18 cellular contexts compared by ENCODE assay signal in genomic region chr13:90416938-90417337, GRCh38.
A peak's percentile ranks its signal among the peaks of the same experiment; 100 is the strongest.
DNase-seq lines count a peak whose midpoint lies in the region; ATAC-seq and TF ChIP-seq lines count a peak whose summit lies in the region.
"Had no signal": no experiment of that assay in that cellular context is flagged by ENCODE, and none has a peak within 500 bp of the region (broad histone marks: within the 10 kb centered on the region; RNA-seq: fewer than 3 reads in every experiment).

No MANE protein-coding gene starts in this region.

- no peak overlapping the region for H2BK12ac ChIP-seq in trophoblast cell (ENCODE audit: low read length)

- H3K9me3 ChIP-seq in mammary epithelial cell (replicated peaks; ENCODE audit: insufficient read depth, low read length) (no peaks in the 10 kb centered on the region), trophoblast cell (ENCODE audit: insufficient read depth, low read depth, low read length) (no peaks in the 10 kb centered on the region), HAP-1 (no peaks in the 10 kb centered on the region), body of pancreas (no peaks in the 10 kb centered on the region)
- H3K9me3 ChIP-seq: BE2C, MG63 had no signal

- H3K79me2 ChIP-seq in mammary epithelial cell (ENCODE audit: insufficient read depth, low read length): no peaks in the 10 kb centered on the region
- no peaks in the 10 kb centered on the region for H3K79me2 ChIP-seq in trophoblast cell (ENCODE audit: control insufficient read depth, insufficient read depth, low read length, poor library complexity)

- no peak overlapping the region for H3K4me3 ChIP-seq in mammary epithelial cell (replicated peaks in 1 of 3; ENCODE audit: insufficient read depth in 1 of 3, low read depth in 2 of 3, low read length in 3 of 3)
- H3K4me3 ChIP-seq in trophoblast cell (ENCODE audit: low read depth, low read length): no peak overlapping the region
- H3K4me3 ChIP-seq in HAP-1: no peak overlapping the region
- H3K4me3 ChIP-seq in body of pancreas: no peak overlapping the region
- H3K4me3 ChIP-seq: MG63 had no signal

- H3K27ac ChIP-seq in mammary epithelial cell (ENCODE audit: insufficient read depth, low read depth, low read length) (no peak overlapping the region), trophoblast cell (ENCODE audit: low read depth, low read length) (peak overlapping the region; percentile 67), body of pancreas (no peak overlapping the region)

- H3K14ac ChIP-seq in trophoblast cell (ENCODE audit: low read length): no peak overlapping the region

- H2BK120ac ChIP-seq in trophoblast cell (ENCODE audit: insufficient read depth, low read length, poor library complexity): no peak overlapping the region

- H4K91ac ChIP-seq in trophoblast cell (ENCODE audit: low read depth, low read length): no peak overlapping the region

- no peaks in the 10 kb centered on the region for H3K27me3 ChIP-seq in mammary epithelial cell (ENCODE audit: insufficient read depth, low read length)
- no peaks in the 10 kb centered on the region for H3K27me3 ChIP-seq in trophoblast cell (ENCODE audit: insufficient read depth, low read length)
- no peaks in the 10 kb centered on the region for H3K27me3 ChIP-seq in HAP-1 (ENCODE audit: low read depth)
- no peaks in the 10 kb centered on the region for H3K27me3 ChIP-seq in body of pancreas
- H3K27me3 ChIP-seq: BE2C, MG63 had no signal

- no peak overlapping the region for H4K12ac ChIP-seq in trophoblast cell (ENCODE audit: low read depth, low read length)

- dilution Hi-C loops in mammary epithelial cell (cut with HindIII; ENCODE audit: low sequenced_read_pairs): no loop called here

- no peak overlapping the region for H2AFZ ChIP-seq in mammary epithelial cell (ENCODE audit: low read depth, low read length)
- H2AFZ ChIP-seq in trophoblast cell (ENCODE audit: insufficient read depth, low read length, poor library complexity): no peak overlapping the region

- TF ChIP-seq POLR2A in body of pancreas (IDR thresholded peaks at IDR 0.05): no peak

- H4K20me1 ChIP-seq in mammary epithelial cell (ENCODE audit: insufficient read depth, low read length): no peaks in the 10 kb centered on the region

- WGBS in mammary epithelial cell (ENCODE audit: low coverage, missing lambda C conversion rate): 100% methylated on average over 1 of the region's 1 CpG
- WGBS in trophoblast cell (ENCODE audit: extremely low coverage, insufficient coverage, insufficient read length): no CpG with 5 or more reads among the region's 1 CpG
- WGBS in body of pancreas, 2 donors: 49 to 59% methylated on average over 1 of the region's 1 CpG

- H3K4me1 ChIP-seq in mammary epithelial cell (ENCODE audit: insufficient read depth, low read length): peaks cover 27% of the 10 kb centered on the region
- peaks cover 2 to 5% of the 10 kb centered on the region in 2 experiments for H3K4me1 ChIP-seq in trophoblast cell (ENCODE audit: control insufficient read depth in 1 of 2, insufficient read depth in 2 of 2, low read length in 2 of 2)
- no peaks in the 10 kb centered on the region for H3K4me1 ChIP-seq in HAP-1
- H3K4me1 ChIP-seq in body of pancreas: no peaks in the 10 kb centered on the region
- H3K4me1 ChIP-seq: BE2C had no signal

- H3K9ac ChIP-seq in mammary epithelial cell (ENCODE audit: insufficient read depth, low read length) (no peak overlapping the region), trophoblast cell (ENCODE audit: low read length) (no peak overlapping the region)

- no peaks in the 10 kb centered on the region for H3K36me3 ChIP-seq in mammary epithelial cell (ENCODE audit: insufficient read depth, low read length)
- no peaks in the 10 kb centered on the region for H3K36me3 ChIP-seq in trophoblast cell (ENCODE audit: control insufficient read depth in 1 of 2, insufficient read depth in 2 of 2, low read length in 2 of 2)
- H3K36me3 ChIP-seq in HAP-1 (replicated peaks): no peaks in the 10 kb centered on the region
- H3K36me3 ChIP-seq in body of pancreas (replicated peaks in 1 of 2; ENCODE audit: insufficient read depth in 1 of 2, low read depth in 2 of 2): no peaks in the 10 kb centered on the region
- H3K36me3 ChIP-seq: BE2C, MG63 had no signal

- H3K18ac ChIP-seq in trophoblast cell (ENCODE audit: low read length): no peak overlapping the region

- H3K4me2 ChIP-seq in mammary epithelial cell (ENCODE audit: insufficient read depth, low read depth, low read length) (peak overlapping the region; percentile 54), trophoblast cell (ENCODE audit: low read length) (peak overlapping the region; percentile 47)

- ATAC-seq in body of pancreas: no peak
- ATAC-seq: CD8-positive, alpha-beta T cell had no signal

- intact Hi-C loops in mammary epithelial cell (cut with micrococcal nuclease): no loop called here
- intact Hi-C loops in body of pancreas (cut with DNase I): no loop called here

- no peak for TF ChIP-seq CTCF in mammary epithelial cell (conservative IDR thresholded peaks at IDR 0.05 in 1 of 2, IDR thresholded peaks at IDR 0.05 in 1 of 2; ENCODE audit: extremely low read depth in 1 of 2, insufficient read depth in 1 of 2, low read depth in 1 of 2, low read length in 2 of 2)
- TF ChIP-seq CTCF in body of pancreas (IDR thresholded peaks at IDR 0.05): no peak

- H2BK5ac ChIP-seq in trophoblast cell (ENCODE audit: low read depth, low read length, poor library complexity): no peak overlapping the region

- peaks cover 5% of the 10 kb centered on the region for H3K79me1 ChIP-seq in trophoblast cell (ENCODE audit: low read length)

- no peak overlapping the region for H2AK5ac ChIP-seq in trophoblast cell (ENCODE audit: low read length)

- CTCF ChIA-PET in mammary epithelial cell (lab: Charles Lee; ENCODE audit: low non-redundant PET): no interaction called here

- no peak overlapping the region for H3K23ac ChIP-seq in trophoblast cell (ENCODE audit: low read length)

- H3K4ac ChIP-seq in trophoblast cell (ENCODE audit: low read depth, low read length): no peak overlapping the region

- DNase-seq in G401 (ENCODE audit: low spot score) (peak; percentile 29), NCI-H82 treated with DMSO at 0.1 percent for 48 hours (lab: John Stamatoyannopoulos, UW; ENCODE audit: unreplicated experiment) (peak; percentile 81), mammary epithelial cell (no peak), trophoblast cell (no peak), HAP-1 (ENCODE audit: low spot score in 2 of 2) (no peak), body of pancreas (no peak)
- no peak for DNase-seq in effector CD8-positive, alpha-beta T cell (lab: John Stamatoyannopoulos, UW)
- DNase-seq in activated CD8-positive, alpha-beta memory T cell treated with anti-CD3 and anti-CD28 coated beads, Interleukin-2, amount 50 U/mL, for 4 hours: no peak
- DNase-seq: BE2C; CD8-positive, alpha-beta T cell; DND-41; GF-D8; KBM-7; NCI-H1105 treated with DMSO at 0.1 percent for 48 hours; NCI-H187; NCI-H446 treated with DMSO at 0.1 percent for 48 hours; RPMI8226 had no signal

- in situ Hi-C loops in G401 (cut with HindIII; ENCODE audit: low sequenced_read_pairs): no loop called here
- in situ Hi-C loops in mammary epithelial cell (cut with MboI; ENCODE audit: low sequenced_read_pairs in 2 of 2): no loop called here
- in situ Hi-C loops in HAP-1 (cut with MboI; ENCODE audit: low sequenced_read_pairs): no loop called here

- no peak overlapping the region for H4K8ac ChIP-seq in trophoblast cell (ENCODE audit: low read depth, low read length)

- BruUV-seq in mammary epithelial cell (replicated peaks; lab: Mats Ljungman, UMichigan): no TSS peak

Comparison
In these comparisons a context has a peak if more than half of its experiments do, and no peak if none do; other contexts are left out.
1. DNase-seq: peak in G401 (single experiment) and NCI-H82 treated with DMSO at 0.1 percent for 48 hours (single experiment); none in mammary epithelial cell (single experiment), trophoblast cell (0 of 2), HAP-1 (0 of 2), body of pancreas (0 of 4), effector CD8-positive, alpha-beta T cell (single experiment) and activated CD8-positive, alpha-beta memory T cell treated with anti-CD3 and anti-CD28 coated beads, Interleukin-2, amount 50 U/mL, for 4 hours (single experiment).